In the genomic region with DNA sequence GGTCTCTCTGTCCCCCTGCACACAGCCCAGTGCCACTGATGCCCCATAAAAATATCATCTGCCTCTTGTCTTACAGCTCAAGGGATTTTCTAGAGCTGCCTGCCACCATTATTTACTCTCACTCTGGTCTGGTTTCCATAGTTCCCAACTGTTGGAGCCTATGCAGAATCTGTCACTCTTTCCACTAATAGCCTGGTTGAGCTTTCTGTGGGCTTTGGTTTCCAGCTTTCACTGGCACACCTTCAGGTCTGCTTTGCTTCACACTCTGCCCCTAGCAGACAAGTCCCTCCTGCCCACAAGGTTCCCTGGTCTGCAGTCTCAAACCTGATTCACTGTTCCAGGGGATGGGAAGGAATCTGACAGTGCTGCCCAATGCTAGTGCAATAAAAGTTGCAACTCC, we compare ENCODE assay signal across 17 cellular contexts.
"Had no signal": no experiment of that assay in that cellular context is flagged by ENCODE, and none has a peak within 500 bp of the region (broad histone marks: within the 10 kb centered on the region; RNA-seq: fewer than 3 reads in every experiment).

No MANE protein-coding gene starts in this region.

- H3K27me3 Mint-ChIP-seq: activated naive CD8-positive, alpha-beta T cell treated with anti-CD3 and anti-CD28 coated beads, Interleukin-2, amount 50 U/mL, for 24 hours; effector memory CD8-positive, alpha-beta T cell; naive thymus-derived CD4-positive, alpha-beta T cell; T-cell had no signal

- H3K4me3 Mint-ChIP-seq: activated naive CD4-positive, alpha-beta T cell treated with anti-CD3 and anti-CD28 coated beads for 36 hours; activated naive CD8-positive, alpha-beta T cell treated with anti-CD3 and anti-CD28 coated beads, Interleukin-2, amount 50 U/mL, for 24 hours; effector memory CD8-positive, alpha-beta T cell; naive thymus-derived CD4-positive, alpha-beta T cell; stimulated activated effector memory CD8-positive, alpha-beta T cell treated with anti-CD3 and anti-CD28 coated beads, Interleukin-12 subunit alpha, Interleukin-12 subunit beta, amount 100 ng/mL, for 72 hours; T-cell had no signal

- DNase-seq: activated CD4-positive, CD25-positive, alpha-beta regulatory T cell treated with anti-CD3 and anti-CD28 coated beads, Interleukin-2, amount 50 U/mL, for 72 hours; activated naive CD4-positive, alpha-beta T cell treated with anti-CD3 and anti-CD28 coated beads for 36 hours; activated naive CD8-positive, alpha-beta T cell treated with anti-CD3 and anti-CD28 coated beads, Interleukin-2, amount 50 U/mL, for 24 hours; aorta; dermis blood vessel endothelial cell; effector memory CD8-positive, alpha-beta T cell; gastrocnemius medialis; hypothalamus; naive thymus-derived CD4-positive, alpha-beta T cell; T-cell; T-helper 9 cell had no signal

- H3K9me3 Mint-ChIP-seq: activated naive CD4-positive, alpha-beta T cell treated with anti-CD3 and anti-CD28 coated beads for 36 hours; activated T-helper 2 cell treated with anti-CD3 and anti-CD28 coated beads, Interferon-gamma antibody, Interleukin-2, Interleukin-4, amounts not matched to agents 10 μg/mL and 5 μg/mL and 100 μg/mL, durations not matched to agents 14 hours and 24 hours and 36 hours had no signal

- H3K27me3 ChIP-seq: breast epithelium, gastrocnemius medialis, neutrophil had no signal

- H3K79me2 ChIP-seq: parathyroid adenoma had no signal

- H2AFZ ChIP-seq: parathyroid adenoma had no signal

- H3K4me3 ChIP-seq: breast epithelium, gastrocnemius medialis, lung had no signal

- ATAC-seq: activated naive CD8-positive, alpha-beta T cell treated with anti-CD3 and anti-CD28 coated beads, Interleukin-2, amount 50 U/mL, for 24 hours; effector memory CD8-positive, alpha-beta T cell; gastrocnemius medialis; naive thymus-derived CD4-positive, alpha-beta T cell; stimulated activated effector memory CD8-positive, alpha-beta T cell treated with anti-CD3 and anti-CD28 coated beads, Interleukin-12 subunit alpha, Interleukin-12 subunit beta, amount 100 ng/mL, for 72 hours; T-cell had no signal

- H3K27ac ChIP-seq: breast epithelium, gastrocnemius medialis, neutrophil, parathyroid adenoma had no signal

- H3K4me1 ChIP-seq: breast epithelium, gastrocnemius medialis, parathyroid adenoma had no signal

- H3K36me3 Mint-ChIP-seq: naive thymus-derived CD4-positive, alpha-beta T cell; stimulated activated effector memory CD8-positive, alpha-beta T cell treated with anti-CD3 and anti-CD28 coated beads, Interleukin-12 subunit alpha, Interleukin-12 subunit beta, amount 100 ng/mL, for 72 hours; T-cell had no signal

- H3K36me3 ChIP-seq: breast epithelium, gastrocnemius medialis, neutrophil had no signal

- H3K4me1 Mint-ChIP-seq: activated naive CD8-positive, alpha-beta T cell treated with anti-CD3 and anti-CD28 coated beads, Interleukin-2, amount 50 U/mL, for 24 hours; naive thymus-derived CD4-positive, alpha-beta T cell; stimulated activated effector memory CD8-positive, alpha-beta T cell treated with anti-CD3 and anti-CD28 coated beads, Interleukin-12 subunit alpha, Interleukin-12 subunit beta, amount 100 ng/mL, for 72 hours; T-cell had no signal

- H3K9me3 ChIP-seq: breast epithelium, gastrocnemius medialis, neutrophil had no signal

- H3K27ac Mint-ChIP-seq: activated naive CD4-positive, alpha-beta T cell treated with anti-CD3 and anti-CD28 coated beads for 36 hours; activated naive CD8-positive, alpha-beta T cell treated with anti-CD3 and anti-CD28 coated beads, Interleukin-2, amount 50 U/mL, for 24 hours; activated T-helper 2 cell treated with anti-CD3 and anti-CD28 coated beads, Interferon-gamma antibody, Interleukin-2, Interleukin-4, amounts not matched to agents 10 μg/mL and 5 μg/mL and 100 μg/mL, durations not matched to agents 14 hours and 24 hours and 36 hours; effector memory CD8-positive, alpha-beta T cell; naive thymus-derived CD4-positive, alpha-beta T cell; stimulated activated effector memory CD8-positive, alpha-beta T cell treated with anti-CD3 and anti-CD28 coated beads, Interleukin-12 subunit alpha, Interleukin-12 subunit beta, amount 100 ng/mL, for 72 hours; T-cell had no signal
